28 cellular contexts compared by ENCODE assay signal in the genomic region with DNA sequence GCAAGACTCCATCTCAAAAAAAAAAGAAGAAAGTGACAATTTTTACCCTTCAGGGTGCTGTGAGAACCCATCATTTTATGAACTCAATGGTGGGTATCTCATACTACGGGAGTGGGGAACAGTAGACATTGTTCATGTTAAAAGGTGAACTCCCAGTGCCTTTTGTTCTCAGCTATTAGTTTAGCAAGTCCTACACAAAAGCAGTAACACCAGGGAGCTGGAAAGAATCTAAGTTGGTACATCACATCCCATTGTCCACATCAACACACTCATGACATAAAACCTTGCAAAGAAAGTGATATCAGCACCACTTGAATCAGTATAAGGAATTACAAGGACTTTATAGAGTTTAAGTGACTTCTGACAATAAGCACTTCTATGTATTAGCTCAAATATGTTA.
"Had no signal": no experiment of that assay in that cellular context is flagged by ENCODE, and none has a peak within 500 bp of the region (broad histone marks: within the 10 kb centered on the region; RNA-seq: fewer than 3 reads in every experiment).

No MANE protein-coding gene starts in this region.

- H3K4me3 Mint-ChIP-seq: stimulated activated effector memory CD8-positive, alpha-beta T cell treated with anti-CD3 and anti-CD28 coated beads, Interleukin-12 subunit alpha, Interleukin-12 subunit beta, amount 100 ng/mL, for 72 hours; stimulated activated memory B cell treated with anti-CD40 and anti-IgM and Interleukin-4, amounts not matched to agents 10 μg/mL and 1 μg/mL and 100 μg/mL, for 72 hours; stimulated activated naive B cell treated with anti-CD40 and anti-IgM and Interleukin-4, amounts not matched to agents 10 μg/mL and 1 μg/mL and 100 μg/mL, for 72 hours; stimulated activated naive CD8-positive, alpha-beta T cell treated with anti-CD3 and anti-CD28 coated beads, Interleukin-15, amount 100 ng/mL, for 72 hours; stimulated activated naive CD8-positive, alpha-beta T cell treated with anti-CD3 and anti-CD28 coated beads, Interleukin-15, Interleukin-2, amounts not matched to agents 100 ng/mL and 50 ng/mL, for 24 hours; type B pancreatic cell had no signal

- H3K36me3 Mint-ChIP-seq: stimulated activated effector memory CD8-positive, alpha-beta T cell treated with anti-CD3 and anti-CD28 coated beads, Interleukin-12 subunit alpha, Interleukin-12 subunit beta, amount 100 ng/mL, for 72 hours; stimulated activated memory B cell treated with anti-CD40 and anti-IgM and Interleukin-4, amounts not matched to agents 10 μg/mL and 1 μg/mL and 100 μg/mL, for 72 hours; stimulated activated naive B cell treated with anti-CD40 and anti-IgM and Interleukin-4, amounts not matched to agents 10 μg/mL and 1 μg/mL and 100 μg/mL, for 72 hours; type B pancreatic cell had no signal

- H3K27me3 ChIP-seq: stomach, suprapubic skin, testis, thyroid gland, tibial nerve, transverse colon, upper lobe of left lung, upper lobe of right lung, uterus, vagina had no signal

- H3K27ac ChIP-seq: stomach, suprapubic skin, testis, thoracic aorta, thyroid gland, tibial artery, tibial nerve, transverse colon, upper lobe of left lung, upper lobe of right lung, uterus, vagina had no signal

- H3K27ac Mint-ChIP-seq: stimulated activated effector memory CD8-positive, alpha-beta T cell treated with anti-CD3 and anti-CD28 coated beads, Interleukin-12 subunit alpha, Interleukin-12 subunit beta, amount 100 ng/mL, for 72 hours; stimulated activated memory B cell treated with anti-CD40 and anti-IgM and Interleukin-4, amounts not matched to agents 10 μg/mL and 1 μg/mL and 100 μg/mL, for 72 hours; stimulated activated naive B cell treated with anti-CD40 and anti-IgM and Interleukin-4, amounts not matched to agents 10 μg/mL and 1 μg/mL and 100 μg/mL, for 72 hours; stimulated activated naive CD8-positive, alpha-beta T cell treated with anti-CD3 and anti-CD28 coated beads, Interleukin-15, amount 100 ng/mL, for 72 hours; stimulated activated naive CD8-positive, alpha-beta T cell treated with anti-CD3 and anti-CD28 coated beads, Interleukin-15, Interleukin-2, amounts not matched to agents 100 ng/mL and 50 ng/mL, for 24 hours; type B pancreatic cell had no signal

- H3K4me1 Mint-ChIP-seq: stimulated activated effector memory CD8-positive, alpha-beta T cell treated with anti-CD3 and anti-CD28 coated beads, Interleukin-12 subunit alpha, Interleukin-12 subunit beta, amount 100 ng/mL, for 72 hours; stimulated activated memory B cell treated with anti-CD40 and anti-IgM and Interleukin-4, amounts not matched to agents 10 μg/mL and 1 μg/mL and 100 μg/mL, for 72 hours had no signal

- H3K36me3 ChIP-seq: stomach, suprapubic skin, thoracic aorta, thyroid gland, tibial artery, tibial nerve, transverse colon, upper lobe of left lung, upper lobe of right lung, uterus, vagina had no signal

- H3K4me3 ChIP-seq: stomach, suprapubic skin, testis, thoracic aorta, thyroid gland, tibial artery, tibial nerve, transverse colon, upper lobe of left lung, upper lobe of right lung, uterus, vagina had no signal

- H3K4me1 ChIP-seq: stomach, suprapubic skin, testis, thyroid gland, tibial artery, tibial nerve, upper lobe of right lung, uterus, vagina had no signal

- DNase-seq: stimulated activated CD4-positive, alpha-beta T cell treated with anti-CD3 and anti-CD28 coated beads, Interleukin-2, amount 100 ng/mL, for 48 hours; stimulated activated CD4-positive, alpha-beta T cell treated with anti-CD3 and anti-CD28 coated beads, Interleukin-4, amount 100 ng/mL, for 1 hour; stimulated activated CD4-positive, alpha-beta T cell treated with anti-CD3 and anti-CD28 coated beads, Interleukin-4, amount 100 ng/mL, for 24 hours; stimulated activated CD4-positive, alpha-beta T cell treated with anti-CD3 and anti-CD28 coated beads, Interleukin-4, amount 100 ng/mL, for 4 hours; stimulated activated CD8-positive, alpha-beta memory T cell treated with anti-CD3 and anti-CD28 coated beads, Interleukin-4, amount 100 ng/mL, for 48 hours; stimulated activated naive B cell treated with anti-CD40 and anti-IgM and Interleukin-4, amounts not matched to agents 10 μg/mL and 1 μg/mL and 100 μg/mL, for 72 hours; stimulated activated naive CD4-positive, alpha-beta T cell; stimulated activated naive CD4-positive, alpha-beta T cell treated with Interleukin-2 at 50 U/mL for 16 hours; stimulated activated naive CD8-positive, alpha-beta T cell treated with anti-CD3 and anti-CD28 coated beads, Interleukin-15, amount 100 ng/mL, for 72 hours; stimulated activated naive CD8-positive, alpha-beta T cell treated with anti-CD3 and anti-CD28 coated beads, Interleukin-15, Interleukin-2, amounts not matched to agents 100 U/mL and 50 U/mL, for 24 hours; stomach; substantia nigra; testis; thyroid gland; tibial artery; transverse colon; trophoblast cell; upper lobe of left lung; upper lobe of right lung; uterus had no signal

- H3K9me3 Mint-ChIP-seq: stimulated activated effector memory CD8-positive, alpha-beta T cell treated with anti-CD3 and anti-CD28 coated beads, Interleukin-12 subunit alpha, Interleukin-12 subunit beta, amount 100 ng/mL, for 72 hours; stimulated activated memory B cell treated with anti-CD40 and anti-IgM and Interleukin-4, amounts not matched to agents 10 μg/mL and 1 μg/mL and 100 μg/mL, for 72 hours; stimulated activated naive B cell treated with anti-CD40 and anti-IgM and Interleukin-4, amounts not matched to agents 10 μg/mL and 1 μg/mL and 100 μg/mL, for 72 hours; stimulated activated naive CD8-positive, alpha-beta T cell treated with anti-CD3 and anti-CD28 coated beads, Interleukin-15, amount 100 ng/mL, for 72 hours; stimulated activated naive CD8-positive, alpha-beta T cell treated with anti-CD3 and anti-CD28 coated beads, Interleukin-15, Interleukin-2, amounts not matched to agents 100 ng/mL and 50 ng/mL, for 24 hours; type B pancreatic cell had no signal

- H3K9me3 ChIP-seq: stomach, suprapubic skin, testis, thoracic aorta, thyroid gland, tibial artery, tibial nerve, transverse colon, upper lobe of left lung, upper lobe of right lung, uterus, vagina had no signal
